In the genomic region with DNA sequence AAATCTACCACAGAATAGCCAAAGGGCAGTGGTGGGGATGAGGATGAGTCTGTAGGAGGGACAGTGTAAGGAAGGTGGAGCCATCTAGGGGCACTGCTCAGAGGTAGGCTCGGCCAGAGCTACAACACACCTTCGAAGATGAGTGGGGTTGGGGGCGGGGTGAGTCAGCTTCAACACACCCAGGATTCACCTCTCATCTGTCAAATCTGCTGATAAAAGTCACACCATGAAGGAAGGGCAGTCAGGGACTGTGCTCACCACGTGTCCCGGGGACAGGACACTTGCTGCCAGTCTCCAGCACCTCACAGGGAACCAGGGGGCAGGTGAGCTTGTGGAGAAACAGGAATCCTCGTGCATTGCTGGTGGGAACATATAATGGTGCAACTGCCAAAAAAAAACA, we compare ENCODE assay signal across 1 cellular context.
TF ChIP-seq lines count a peak whose summit lies in the region.

No MANE protein-coding gene starts in this region.

TF ChIP-seq in neural cell, 6 proteins besides CTCF, POLR2A, EP300 and RAD21 (continued from another document):
- TF ChIP-seq, protein P1, sequence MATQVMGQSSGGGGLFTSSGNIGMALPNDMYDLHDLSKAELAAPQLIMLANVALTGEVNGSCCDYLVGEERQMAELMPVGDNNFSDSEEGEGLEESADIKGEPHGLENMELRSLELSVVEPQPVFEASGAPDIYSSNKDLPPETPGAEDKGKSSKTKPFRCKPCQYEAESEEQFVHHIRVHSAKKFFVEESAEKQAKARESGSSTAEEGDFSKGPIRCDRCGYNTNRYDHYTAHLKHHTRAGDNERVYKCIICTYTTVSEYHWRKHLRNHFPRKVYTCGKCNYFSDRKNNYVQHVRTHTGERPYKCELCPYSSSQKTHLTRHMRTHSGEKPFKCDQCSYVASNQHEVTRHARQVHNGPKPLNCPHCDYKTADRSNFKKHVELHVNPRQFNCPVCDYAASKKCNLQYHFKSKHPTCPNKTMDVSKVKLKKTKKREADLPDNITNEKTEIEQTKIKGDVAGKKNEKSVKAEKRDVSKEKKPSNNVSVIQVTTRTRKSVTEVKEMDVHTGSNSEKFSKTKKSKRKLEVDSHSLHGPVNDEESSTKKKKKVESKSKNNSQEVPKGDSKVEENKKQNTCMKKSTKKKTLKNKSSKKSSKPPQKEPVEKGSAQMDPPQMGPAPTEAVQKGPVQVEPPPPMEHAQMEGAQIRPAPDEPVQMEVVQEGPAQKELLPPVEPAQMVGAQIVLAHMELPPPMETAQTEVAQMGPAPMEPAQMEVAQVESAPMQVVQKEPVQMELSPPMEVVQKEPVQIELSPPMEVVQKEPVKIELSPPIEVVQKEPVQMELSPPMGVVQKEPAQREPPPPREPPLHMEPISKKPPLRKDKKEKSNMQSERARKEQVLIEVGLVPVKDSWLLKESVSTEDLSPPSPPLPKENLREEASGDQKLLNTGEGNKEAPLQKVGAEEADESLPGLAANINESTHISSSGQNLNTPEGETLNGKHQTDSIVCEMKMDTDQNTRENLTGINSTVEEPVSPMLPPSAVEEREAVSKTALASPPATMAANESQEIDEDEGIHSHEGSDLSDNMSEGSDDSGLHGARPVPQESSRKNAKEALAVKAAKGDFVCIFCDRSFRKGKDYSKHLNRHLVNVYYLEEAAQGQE (IDR thresholded peaks at IDR 0.05; ENCODE audit: borderline replicate concordance): no peak
TF ChIP-seq in neural cell: peak in this region for 0.
